ENCODE assay signal across 16 cellular contexts in the genomic region with DNA sequence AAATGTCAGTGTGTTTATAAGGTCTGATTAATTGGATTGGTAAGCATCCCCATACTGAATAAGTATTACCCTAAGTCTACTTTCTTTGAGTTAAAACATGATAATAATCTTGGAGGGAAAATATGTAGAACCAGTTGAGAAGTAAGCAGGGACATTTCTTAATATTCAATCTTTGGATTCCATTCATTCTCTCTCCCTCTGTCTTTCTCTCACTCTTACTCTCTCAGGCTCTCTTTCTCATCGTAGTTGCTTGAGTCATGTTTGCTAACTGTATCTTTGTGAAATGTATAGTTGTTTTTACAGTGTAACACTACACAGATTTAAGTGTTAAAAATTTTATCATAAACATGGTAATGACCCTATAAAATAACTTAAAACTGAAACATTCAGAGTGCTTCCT.
A peak's percentile ranks its signal among the peaks of the same experiment; 100 is the strongest.
DNase-seq lines count a peak whose midpoint lies in the region; ATAC-seq and TF ChIP-seq lines count a peak whose summit lies in the region.
"Had no signal": no experiment of that assay in that cellular context is flagged by ENCODE, and none has a peak within 500 bp of the region (broad histone marks: within the 10 kb centered on the region; RNA-seq: fewer than 3 reads in every experiment).

No MANE protein-coding gene starts in this region.

- no peak overlapping the region for H3K4me2 ChIP-seq in trophoblast cell (ENCODE audit: low read length)

- H3K14ac ChIP-seq in trophoblast cell (ENCODE audit: low read length) = no peak overlapping the region

- H2BK5ac ChIP-seq in trophoblast cell (ENCODE audit: low read depth, low read length, poor library complexity) = no peak overlapping the region

- H2AK5ac ChIP-seq in trophoblast cell (ENCODE audit: low read length) = no peak overlapping the region

- H3K18ac ChIP-seq in trophoblast cell (ENCODE audit: low read length) = no peak overlapping the region

- no peak overlapping the region for H2BK120ac ChIP-seq in trophoblast cell (ENCODE audit: insufficient read depth, low read length, poor library complexity)

- H3K27ac ChIP-seq in trophoblast cell (ENCODE audit: low read depth, low read length) (no peak overlapping the region), left ventricle myocardium inferior (replicated peaks) (no peak overlapping the region)
- H3K27ac ChIP-seq: C4-2B had no signal

- TF ChIP-seq CTCF in AG10803 (conservative IDR thresholded peaks at IDR 0.05; ENCODE audit: low read length) (no peak), left ventricle myocardium inferior (IDR thresholded peaks at IDR 0.05; ENCODE audit: borderline replicate concordance) (no peak)

- no peak for ATAC-seq in HG03159 (IDR thresholded peaks at IDR 0.05; ENCODE audit: unreplicated experiment)
- ATAC-seq: HCT116 had no signal

- H3K9me3 ChIP-seq in adipocyte (ENCODE audit: control insufficient read depth, low read length) (no peaks in the 10 kb centered on the region), trophoblast cell (ENCODE audit: insufficient read depth, low read depth, low read length) (no peaks in the 10 kb centered on the region), left ventricle myocardium inferior (replicated peaks) (peaks cover 3% of the 10 kb centered on the region)
- H3K9me3 ChIP-seq: Caco-2 had no signal

- DNase-seq in AG10803 (ENCODE audit: low read depth) (peak; percentile 5), adipocyte (ENCODE audit: low read depth) (peak; percentile 62), dedifferentiated amniotic fluid mesenchymal stem cell (ENCODE audit: extremely low spot score) (peak; percentile 15), trophoblast cell (peak; percentile 1 to 77), left ventricle myocardium inferior (no peak)
- DNase-seq in effector CD8-positive, alpha-beta T cell (lab: John Stamatoyannopoulos, UW) = no peak
- DNase-seq: AML-193; Caco-2; CD4-positive, alpha-beta T cell; GF-D8; GOT3; H7; HFFc6 had no signal

- no peak overlapping the region for H3K4ac ChIP-seq in trophoblast cell (ENCODE audit: low read depth, low read length)

- no CpG with 5 or more reads among the region's 1 CpG for WGBS in trophoblast cell (ENCODE audit: extremely low coverage, insufficient coverage, insufficient read length)

- H3K4me1 ChIP-seq in adipocyte (ENCODE audit: control insufficient read depth, insufficient read depth, low read length) = no peaks in the 10 kb centered on the region
- no peaks in the 10 kb centered on the region for H3K4me1 ChIP-seq in trophoblast cell (ENCODE audit: control insufficient read depth in 1 of 2, insufficient read depth in 2 of 2, low read length in 2 of 2)
- H3K4me1 ChIP-seq in left ventricle myocardium inferior = no peaks in the 10 kb centered on the region
- H3K4me1 ChIP-seq: Caco-2 had no signal

- no peaks in the 10 kb centered on the region for H3K79me2 ChIP-seq in trophoblast cell (ENCODE audit: control insufficient read depth, insufficient read depth, low read length, poor library complexity)

- no peak overlapping the region for H3K23ac ChIP-seq in trophoblast cell (ENCODE audit: low read length)

- H4K91ac ChIP-seq in trophoblast cell (ENCODE audit: low read depth, low read length) = no peak overlapping the region

- no peak overlapping the region for H4K8ac ChIP-seq in trophoblast cell (ENCODE audit: low read depth, low read length)

- H3K27me3 ChIP-seq in adipocyte (replicated peaks; ENCODE audit: control insufficient read depth, insufficient read depth, low read length) (no peaks in the 10 kb centered on the region), trophoblast cell (ENCODE audit: insufficient read depth, low read length) (no peaks in the 10 kb centered on the region), left ventricle myocardium inferior (ENCODE audit: low read depth) (no peaks in the 10 kb centered on the region)

- no peaks in the 10 kb centered on the region for H3K79me1 ChIP-seq in trophoblast cell (ENCODE audit: low read length)

- H2AFZ ChIP-seq in trophoblast cell (ENCODE audit: insufficient read depth, low read length, poor library complexity) = no peak overlapping the region

- intact Hi-C loops in left ventricle myocardium inferior (cut with micrococcal nuclease) = no loop called here

- no peak overlapping the region for H2BK12ac ChIP-seq in trophoblast cell (ENCODE audit: low read length)

- H3K9ac ChIP-seq in adipocyte (ENCODE audit: low read length) (no peak overlapping the region), trophoblast cell (ENCODE audit: low read length) (no peak overlapping the region)

- H3K4me3 ChIP-seq in AG10803 (ENCODE audit: low read length) (no peak overlapping the region), adipocyte (ENCODE audit: low read length) (no peak overlapping the region), trophoblast cell (ENCODE audit: low read depth, low read length) (no peak overlapping the region), left ventricle myocardium inferior (no peak overlapping the region)

- H3K36me3 ChIP-seq in adipocyte (ENCODE audit: control insufficient read depth, insufficient read depth, low read length, severe bottlenecking) (peaks cover 7% of the 10 kb centered on the region), trophoblast cell (ENCODE audit: control insufficient read depth in 1 of 2, insufficient read depth in 2 of 2, low read length in 2 of 2) (no peaks in the 10 kb centered on the region), left ventricle myocardium inferior (peaks cover 11% of the 10 kb centered on the region)

- no peak overlapping the region for H4K12ac ChIP-seq in trophoblast cell (ENCODE audit: low read depth, low read length)

Comparison
In these comparisons a context has a peak if more than half of its experiments do, and no peak if none do; other contexts are left out.
1. DNase-seq: peak in AG10803 (single experiment), adipocyte (single experiment), dedifferentiated amniotic fluid mesenchymal stem cell (single experiment) and trophoblast cell (2 of 2); none in left ventricle myocardium inferior (single experiment) and effector CD8-positive, alpha-beta T cell (single experiment).